In the genomic region with DNA sequence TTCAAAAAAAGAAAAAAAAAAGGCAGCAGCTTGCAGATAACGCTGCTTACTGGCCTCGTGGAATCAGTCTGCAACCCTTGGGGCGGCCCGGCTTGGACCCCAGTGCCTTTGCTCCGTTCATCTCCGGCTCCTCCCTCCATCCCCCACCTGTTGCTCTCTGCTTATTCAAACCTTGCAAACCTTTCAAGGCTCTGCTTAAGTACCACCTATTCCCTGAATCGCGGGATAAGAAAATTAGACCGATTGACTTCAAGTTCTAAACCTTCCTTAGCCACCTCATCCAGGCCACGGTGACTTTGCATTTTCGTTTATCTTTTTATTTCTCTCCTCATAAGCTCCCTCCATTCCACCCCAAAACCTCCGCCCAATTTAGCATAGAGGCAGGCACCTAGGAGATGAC, we compare ENCODE assay signal across 24 cellular contexts. TPM values are rescaled to one million over a fixed set of nuclear protein-coding genes. Genes with fewer than 3 reads are reported as not detected.
DNase-seq lines count a peak whose midpoint lies in the region; TF ChIP-seq lines count a peak whose summit lies in the region.
"Had no signal": no experiment of that assay in that cellular context is flagged by ENCODE, and none has a peak within 500 bp of the region (broad histone marks: within the 10 kb centered on the region; RNA-seq: fewer than 3 reads in every experiment).

No MANE protein-coding gene starts in this region.

- peaks cover 6% of the 10 kb centered on the region for H3K27me3 Mint-ChIP-seq in activated CD4-positive, alpha-beta memory T cell treated with anti-CD3 and anti-CD28 coated beads for 36 hours
- peaks cover 6% of the 10 kb centered on the region for H3K27me3 Mint-ChIP-seq in activated CD4-positive, alpha-beta memory T cell treated with anti-CD3 and anti-CD28 coated beads, Interleukin-2, amount 10 ng/mL, durations not matched to agents 7 days and 5 days
- peaks cover 3% of the 10 kb centered on the region for H3K27me3 Mint-ChIP-seq in brain
- H3K27me3 Mint-ChIP-seq in progenitor cell of endocrine pancreas = no peaks in the 10 kb centered on the region
- H3K27me3 Mint-ChIP-seq in CD4-positive, alpha-beta memory T cell = peaks cover 2 to 7% of the 10 kb centered on the region in 2 donors

- H3K9me3 Mint-ChIP-seq in activated CD4-positive, alpha-beta memory T cell treated with anti-CD3 and anti-CD28 coated beads for 36 hours = no peaks in the 10 kb centered on the region
- no peaks in the 10 kb centered on the region for H3K9me3 Mint-ChIP-seq in activated CD4-positive, alpha-beta memory T cell treated with anti-CD3 and anti-CD28 coated beads, Interleukin-2, amount 10 ng/mL, durations not matched to agents 7 days and 5 days
- H3K9me3 Mint-ChIP-seq in brain (peaks cover 0 to 4% (median 0%) of the 10 kb centered on the region in 5 experiments), progenitor cell of endocrine pancreas (ENCODE audit: low read depth) (peaks cover 3% of the 10 kb centered on the region)
- no peaks in the 10 kb centered on the region for H3K9me3 Mint-ChIP-seq in CD4-positive, alpha-beta memory T cell
- H3K9me3 Mint-ChIP-seq: natural killer cell had no signal

- no peaks in the 10 kb centered on the region for H3K4me1 ChIP-seq in CD4-positive, alpha-beta memory T cell (ENCODE audit: insufficient read depth, low read length)
- H3K4me1 ChIP-seq: pancreas, right atrium auricular region, SJSA1 had no signal

- H3K27ac Mint-ChIP-seq in activated CD4-positive, alpha-beta memory T cell treated with anti-CD3 and anti-CD28 coated beads for 36 hours = peak overlapping the region; percentile 28
- no peak overlapping the region for H3K27ac Mint-ChIP-seq in activated CD4-positive, alpha-beta memory T cell treated with anti-CD3 and anti-CD28 coated beads, Interleukin-2, amount 10 ng/mL, durations not matched to agents 7 days and 5 days
- H3K27ac Mint-ChIP-seq in brain (peak overlapping the region in 1 of 5 experiments; percentile 41), progenitor cell of endocrine pancreas (no peak overlapping the region)
- peak overlapping the region in 1 of 7 donors; percentile 84 for H3K27ac Mint-ChIP-seq in CD4-positive, alpha-beta memory T cell
- H3K27ac Mint-ChIP-seq: H9, natural killer cell had no signal

- H3K9me3 ChIP-seq in CD4-positive, alpha-beta memory T cell (ENCODE audit: control insufficient read depth in 1 of 2, low read length in 2 of 2) = no peaks in the 10 kb centered on the region
- H3K9me3 ChIP-seq: pancreas, right atrium auricular region, SJSA1, spleen had no signal

- H3K36me3 Mint-ChIP-seq in activated CD4-positive, alpha-beta memory T cell treated with anti-CD3 and anti-CD28 coated beads for 36 hours = no peaks in the 10 kb centered on the region
- H3K36me3 Mint-ChIP-seq in activated CD4-positive, alpha-beta memory T cell treated with anti-CD3 and anti-CD28 coated beads, Interleukin-2, amount 10 ng/mL, durations not matched to agents 7 days and 5 days (ENCODE audit: low read depth) = no peaks in the 10 kb centered on the region
- H3K36me3 Mint-ChIP-seq in brain (no peaks in the 10 kb centered on the region), progenitor cell of endocrine pancreas (ENCODE audit: insufficient read depth) (peaks cover 1% of the 10 kb centered on the region)
- no peaks in the 10 kb centered on the region for H3K36me3 Mint-ChIP-seq in CD4-positive, alpha-beta memory T cell
- H3K36me3 Mint-ChIP-seq: natural killer cell had no signal

- H3K36me3 ChIP-seq in CD4-positive, alpha-beta memory T cell (ENCODE audit: insufficient read depth, low read length) = no peaks in the 10 kb centered on the region
- H3K36me3 ChIP-seq: pancreas, right atrium auricular region, SJSA1, spleen had no signal

- TF ChIP-seq CTCF in brain (conservative IDR thresholded peaks at IDR 0.05) = no peak
- TF ChIP-seq CTCF in progenitor cell of endocrine pancreas (IDR thresholded peaks at IDR 0.05; ENCODE audit: unreplicated experiment) = no peak

- H3K4me3 Mint-ChIP-seq in activated CD4-positive, alpha-beta memory T cell treated with anti-CD3 and anti-CD28 coated beads for 36 hours = no peak overlapping the region
- H3K4me3 Mint-ChIP-seq in activated CD4-positive, alpha-beta memory T cell treated with anti-CD3 and anti-CD28 coated beads, Interleukin-2, amount 10 ng/mL, durations not matched to agents 7 days and 5 days = no peak overlapping the region
- H3K4me3 Mint-ChIP-seq in brain (peak overlapping the region; percentile 34 to 65 (median 61)), progenitor cell of endocrine pancreas (ENCODE audit: low read depth) (peak overlapping the region; percentile 48)
- H3K4me3 Mint-ChIP-seq in CD4-positive, alpha-beta memory T cell = peak overlapping the region in 1 of 8 donors; percentile 47
- H3K4me3 Mint-ChIP-seq: natural killer cell had no signal

- POLR2A ChIA-PET in activated CD4-positive, alpha-beta memory T cell treated with anti-CD3 and anti-CD28 coated beads for 36 hours (lab: Charles Lee) = no interaction called here
- POLR2A ChIA-PET in activated CD4-positive, alpha-beta memory T cell treated with anti-CD3 and anti-CD28 coated beads, Interleukin-2, amount 10 ng/mL, durations not matched to agents 7 days and 5 days (lab: Charles Lee) = no interaction called here
- POLR2A ChIA-PET in CD4-positive, alpha-beta memory T cell (lab: Charles Lee; ENCODE audit: partially characterized antibody) = no interaction called here

- peaks cover 12% of the 10 kb centered on the region for H3K4me1 Mint-ChIP-seq in activated CD4-positive, alpha-beta memory T cell treated with anti-CD3 and anti-CD28 coated beads for 36 hours (ENCODE audit: low read depth)
- peaks cover 14% of the 10 kb centered on the region for H3K4me1 Mint-ChIP-seq in activated CD4-positive, alpha-beta memory T cell treated with anti-CD3 and anti-CD28 coated beads, Interleukin-2, amount 10 ng/mL, durations not matched to agents 7 days and 5 days
- peaks cover 21% of the 10 kb centered on the region for H3K4me1 Mint-ChIP-seq in brain
- peaks cover 3% of the 10 kb centered on the region for H3K4me1 Mint-ChIP-seq in progenitor cell of endocrine pancreas (ENCODE audit: low read depth)
- H3K4me1 Mint-ChIP-seq in CD4-positive, alpha-beta memory T cell = peaks cover 0 to 9% (median 2%) of the 10 kb centered on the region in 4 donors
- H3K4me1 Mint-ChIP-seq: natural killer cell had no signal

- H3K27ac ChIP-seq in CD4-positive, alpha-beta memory T cell (ENCODE audit: low read depth, low read length) = no peak overlapping the region
- H3K27ac ChIP-seq: SJSA1 had no signal

- intact Hi-C loops in activated CD4-positive, alpha-beta memory T cell treated with anti-CD3 and anti-CD28 coated beads for 36 hours (cut with micrococcal nuclease) = no loop called here
- intact Hi-C loops in CD4-positive, alpha-beta memory T cell (cut with micrococcal nuclease) = no loop called here

- DNase-seq in activated CD4-positive, alpha-beta memory T cell treated with anti-CD3 and anti-CD28 coated beads for 36 hours = no peak
- no peak for DNase-seq in activated CD4-positive, alpha-beta memory T cell treated with anti-CD3 and anti-CD28 coated beads, Interleukin-2, amount 10 ng/mL, durations not matched to agents 7 days and 5 days
- DNase-seq in OCI-M1 (lab: John Stamatoyannopoulos, UW) (peak; percentile 44), progenitor cell of endocrine pancreas (ENCODE audit: low spot score, unreplicated experiment) (no peak), A172 (ENCODE audit: low spot score) (no peak), NCI-H226 (no peak)
- DNase-seq in CD4-positive, alpha-beta memory T cell = no peak
- DNase-seq: DND-41; H9; islet precursor cell; midbrain; natural killer cell; NCI-H1092 treated with DMSO at 0.1 percent for 48 hours; NCI-H187; NCI-H2171 treated with DMSO at 0.1 percent for 48 hours; NCI-H524 treated with DMSO at 0.1 percent for 48 hours; NK-92 treated with Interleukin-12 subunit alpha and Interleukin-12 subunit beta, amount 100 ng/mL, for 24 hours; pancreas; spleen; T-helper 1 cell; trophoblast cell had no signal

- no peak overlapping the region for H3K4me3 ChIP-seq in CD4-positive, alpha-beta memory T cell (ENCODE audit: low read length in 2 of 2)
- H3K4me3 ChIP-seq: SJSA1 had no signal

- H3K27me3 ChIP-seq in CD4-positive, alpha-beta memory T cell (ENCODE audit: insufficient read depth, low read length) = no peaks in the 10 kb centered on the region
- H3K27me3 ChIP-seq: right atrium auricular region, SJSA1 had no signal

- CTCF ChIA-PET in activated CD4-positive, alpha-beta memory T cell treated with anti-CD3 and anti-CD28 coated beads for 36 hours (lab: Charles Lee) = no interaction called here
- CTCF ChIA-PET in activated CD4-positive, alpha-beta memory T cell treated with anti-CD3 and anti-CD28 coated beads, Interleukin-2, amount 10 ng/mL, durations not matched to agents 7 days and 5 days (lab: Charles Lee) = no interaction called here
- CTCF ChIA-PET in CD4-positive, alpha-beta memory T cell (lab: Charles Lee; ENCODE audit: partially characterized antibody) = no interaction called here

RNA-seq across cellular contexts. Expression of gene PHKA1, which starts 1.4 kb away (rescaled TPM):
- 1 to 10 TPM; 3.5 to 3.8 TPM for total RNA-seq in activated CD4-positive, alpha-beta memory T cell treated with anti-CD3 and anti-CD28 coated beads for 36 hours
- total RNA-seq in activated CD4-positive, alpha-beta memory T cell treated with anti-CD3 and anti-CD28 coated beads, Interleukin-2, amount 10 ng/mL, durations not matched to agents 7 days and 5 days = 1 to 10 TPM; 1.4 to 1.6 TPM
- 7.7 TPM for polyA plus RNA-seq in brain (ENCODE audit: insufficient read depth, low read depth, low replicate concordance)
- total RNA-seq in progenitor cell of endocrine pancreas = 10.8 and 11.8 TPM in 2 replicates
- total RNA-seq in A172 (2014; rRNA removed; shearing (Covaris generic)) = 7.5 and 7.9 TPM in 2 replicates
- total RNA-seq in CD4-positive, alpha-beta memory T cell = under 1 TPM; 0.14 to 0.29 TPM
- not detected for polyA plus RNA-seq in CD4-positive, alpha-beta memory T cell

Comparison
In these comparisons a context has a peak if more than half of its experiments do, and no peak if none do; other contexts are left out.
1. H3K4me3 Mint-ChIP-seq: peak in brain (5 of 5) and progenitor cell of endocrine pancreas (single experiment); none in activated CD4-positive, alpha-beta memory T cell treated with anti-CD3 and anti-CD28 coated beads for 36 hours (single experiment) and activated CD4-positive, alpha-beta memory T cell treated with anti-CD3 and anti-CD28 coated beads, Interleukin-2, amount 10 ng/mL, durations not matched to agents 7 days and 5 days (single experiment).